In genomic region chr17:39687546-39688474, GRCh38 we compare ENCODE assay signal across 8 cellular contexts. TPM values are rescaled to one million over a fixed set of nuclear protein-coding genes. Genes with fewer than 3 reads are reported as not detected.
DNase-seq lines count a peak whose midpoint lies in the region; ATAC-seq and TF ChIP-seq lines count a peak whose summit lies in the region.

PGAP3 (minus strand) TSS chr17:39688057; CDS start chr17:39688014, 43 bp downstream.

- H3K27me3 Mint-ChIP-seq in naive thymus-derived CD8-positive, alpha-beta T cell, result no peaks in the 10 kb centered on the region
- no peaks in the 10 kb centered on the region for H3K27me3 Mint-ChIP-seq in stimulated activated naive B cell treated with anti-CD40 and anti-IgM and Interleukin-4, amounts not matched to agents 10 μg/mL and 1 μg/mL and 100 μg/mL, for 72 hours

- H3K4me3 Mint-ChIP-seq in naive thymus-derived CD8-positive, alpha-beta T cell, result peak within 1 kb of the TSS; percentile 97 to 99 (median 98)
- peak within 1 kb of the TSS; percentile 91 to 96 for H3K4me3 Mint-ChIP-seq in stimulated activated naive B cell treated with anti-CD40 and anti-IgM and Interleukin-4, amounts not matched to agents 10 μg/mL and 1 μg/mL and 100 μg/mL, for 72 hours

- no peaks in the 10 kb centered on the region for H3K9me3 ChIP-seq in KOPT-K1 (ENCODE audit: insufficient read depth, low read length, poor library complexity, severe bottlenecking)

- POLR2A ChIA-PET in naive thymus-derived CD8-positive, alpha-beta T cell (lab: Charles Lee), result interaction anchor here (0.6 to 3.2 kb wide), 22 partner anchors 8 to 450 kb away, joined by 3 to 22 read pairs (median 5); partner anchors contain the start of genes ERBB2, LRRC3C, MIEN1 and ORMDL3

- DNase-seq in Daoy (ENCODE audit: low read depth), result peak; percentile 90
- DNase-seq in RKO (ENCODE audit: low spot score), result peak; percentile 98
- peak; percentile 57 to 67 for DNase-seq in activated T-helper 1 cell treated with anti-CD3 and anti-CD28 coated beads, Interleukin-2, amount 50 U/mL, for 16 hours (ENCODE audit: low read depth in 1 of 2, low spot score in 1 of 2)
- peak; percentile 86 for DNase-seq in fibroblast of mammary gland (ENCODE audit: low read depth)
- DNase-seq in naive thymus-derived CD8-positive, alpha-beta T cell, result peak; percentile 73 to 92 (median 80)
- peak; percentile 85 for DNase-seq in stimulated activated naive B cell treated with anti-CD40 and anti-IgM and Interleukin-4, amounts not matched to agents 10 μg/mL and 1 μg/mL and 100 μg/mL, for 72 hours

- H3K4me3 ChIP-seq in fibroblast of mammary gland (ENCODE audit: control insufficient read depth, low read depth, low read length), result peak within 1 kb of the TSS; percentile 69

- ATAC-seq in GM21825 (IDR thresholded peaks at IDR 0.05; ENCODE audit: unreplicated experiment), result peak; percentile 90
- ATAC-seq in naive thymus-derived CD8-positive, alpha-beta T cell, result peak; percentile 89 to 93
- peak; percentile 94 for ATAC-seq in stimulated activated naive B cell treated with anti-CD40 and anti-IgM and Interleukin-4, amounts not matched to agents 10 μg/mL and 1 μg/mL and 100 μg/mL, for 72 hours (replicated peaks)

- peaks cover 0 to 10% (median 0%) of the 10 kb centered on the region in 9 donors for H3K9me3 Mint-ChIP-seq in naive thymus-derived CD8-positive, alpha-beta T cell
- peaks cover 1 to 3% of the 10 kb centered on the region in 2 donors for H3K9me3 Mint-ChIP-seq in stimulated activated naive B cell treated with anti-CD40 and anti-IgM and Interleukin-4, amounts not matched to agents 10 μg/mL and 1 μg/mL and 100 μg/mL, for 72 hours

- H3K27ac Mint-ChIP-seq in naive thymus-derived CD8-positive, alpha-beta T cell, result peak within 1 kb of the TSS; percentile 97 to 99 (median 98)
- H3K27ac Mint-ChIP-seq in stimulated activated naive B cell treated with anti-CD40 and anti-IgM and Interleukin-4, amounts not matched to agents 10 μg/mL and 1 μg/mL and 100 μg/mL, for 72 hours, result peak within 1 kb of the TSS; percentile 98

- peak within 1 kb of the TSS; percentile 89 for H3K27ac ChIP-seq in KOPT-K1 (ENCODE audit: low read depth, low read length, poor library complexity, severe bottlenecking)

- peaks cover 23 to 35% (median 30%) of the 10 kb centered on the region in 4 donors for H3K4me1 Mint-ChIP-seq in naive thymus-derived CD8-positive, alpha-beta T cell
- H3K4me1 Mint-ChIP-seq in stimulated activated naive B cell treated with anti-CD40 and anti-IgM and Interleukin-4, amounts not matched to agents 10 μg/mL and 1 μg/mL and 100 μg/mL, for 72 hours, result peaks cover 15 to 17% of the 10 kb centered on the region in 2 donors

- H3K36me3 ChIP-seq in KOPT-K1 (ENCODE audit: insufficient read depth, low read length), result no peaks in the 10 kb centered on the region

- peaks cover 0 to 24% (median 16%) of the 10 kb centered on the region in 3 donors for H3K36me3 Mint-ChIP-seq in naive thymus-derived CD8-positive, alpha-beta T cell
- H3K36me3 Mint-ChIP-seq in stimulated activated naive B cell treated with anti-CD40 and anti-IgM and Interleukin-4, amounts not matched to agents 10 μg/mL and 1 μg/mL and 100 μg/mL, for 72 hours, result peaks cover 12 to 23% of the 10 kb centered on the region in 2 donors

- no peak for TF ChIP-seq CTCF in fibroblast of mammary gland (conservative IDR thresholded peaks at IDR 0.05; ENCODE audit: control insufficient read depth, insufficient read depth, low read depth, low read length)

RNA-seq across cellular contexts. Expression of gene PGAP3, which starts in this region (rescaled TPM):
- 5.1 and 10.0 TPM in 2 replicates for total RNA-seq in Daoy (2014; rRNA removed; shearing (Covaris generic))
- total RNA-seq in naive thymus-derived CD8-positive, alpha-beta T cell, result 10 to 100 TPM; 30.1 to 33.5 TPM
- 10 to 100 TPM; 14.2 to 17.7 (median 15.5) TPM for polyA plus RNA-seq in naive thymus-derived CD8-positive, alpha-beta T cell

Comparison
In these comparisons a context has a peak if more than half of its experiments do, and no peak if none do; other contexts are left out.
1. Peak in every context shown above with its lines: DNase-seq, ATAC-seq, H3K4me3 ChIP-seq and H3K27ac ChIP-seq.